16 cellular contexts compared by ENCODE assay signal in the genomic region with DNA sequence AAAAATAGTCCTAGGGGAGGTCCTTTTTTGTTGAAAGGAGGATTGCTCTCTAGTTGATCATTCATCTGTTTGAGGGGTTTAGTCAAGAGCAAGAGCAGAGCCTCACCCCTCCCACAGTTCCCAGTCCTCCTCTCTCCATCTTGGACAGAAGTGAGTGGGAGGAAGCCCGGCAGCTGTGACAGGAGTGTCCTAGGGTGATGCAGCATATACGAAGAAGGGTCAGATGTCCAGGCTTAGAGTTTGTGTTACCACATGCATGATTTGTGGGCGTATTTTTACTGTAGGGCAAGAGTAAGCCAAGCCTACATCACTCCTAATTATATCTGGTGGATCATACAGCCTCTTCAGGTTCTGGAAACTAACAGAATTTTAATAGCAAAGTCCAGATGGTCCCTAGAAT. TPM values are rescaled to one million over a fixed set of nuclear protein-coding genes. Genes with fewer than 3 reads are reported as not detected.
DNase-seq lines count a peak whose midpoint lies in the region; ATAC-seq and TF ChIP-seq lines count a peak whose summit lies in the region.
"Had no signal": no experiment of that assay in that cellular context is flagged by ENCODE, and none has a peak within 500 bp of the region (broad histone marks: within the 10 kb centered on the region; RNA-seq: fewer than 3 reads in every experiment).

No MANE protein-coding gene starts in this region.

- peaks cover 94% of the 10 kb centered on the region for H3K4me1 ChIP-seq in vagina

- DNase-seq in activated T-cell treated with anti-CD3 and anti-CD28 coated beads, Interleukin-2, amount 50 U/mL, for 72 hours = no peak
- DNase-seq in activated T-cell treated with anti-CD3 and anti-CD28 coated beads, Interleukin-2, amount 50 U/mL, for 48 hours = no peak
- no peak for DNase-seq in vagina (ENCODE audit: extremely low spot score in 2 of 2)
- no peak for DNase-seq in GM10266 (ENCODE audit: extremely low spot score)
- no peak for DNase-seq in effector CD8-positive, alpha-beta T cell (lab: John Stamatoyannopoulos, UW)
- DNase-seq: activated CD8-positive, alpha-beta T cell treated with anti-CD3 and anti-CD28 coated beads, Interleukin-2, amount 10 ng/mL, durations not matched to agents 7 days and 5 days; amygdala; CD8-positive, alpha-beta memory T cell; NCI-H1048; NCI-H2107; small intestine had no signal

- no peaks in the 10 kb centered on the region for H3K36me3 Mint-ChIP-seq in activated T-cell treated with anti-CD3 and anti-CD28 coated beads, Interleukin-2, amount 50 U/mL, for 72 hours (ENCODE audit: insufficient read depth in 2 of 2)
- no peaks in the 10 kb centered on the region for H3K36me3 Mint-ChIP-seq in dendritic cell treated with granulocyte-macrophage colony-stimulating factor and Interleukin-4, amounts not matched to agents 40 ng/mL and 50 ng/mL, for 4 days (ENCODE audit: low read depth)
- H3K36me3 Mint-ChIP-seq in nephron (ENCODE audit: low read depth) = no peaks in the 10 kb centered on the region

- no peaks in the 10 kb centered on the region for H3K9me3 Mint-ChIP-seq in activated T-cell treated with anti-CD3 and anti-CD28 coated beads, Interleukin-2, amount 50 U/mL, for 72 hours
- no peaks in the 10 kb centered on the region for H3K9me3 Mint-ChIP-seq in dendritic cell treated with granulocyte-macrophage colony-stimulating factor and Interleukin-4, amounts not matched to agents 40 ng/mL and 50 ng/mL, for 4 days
- no peaks in the 10 kb centered on the region for H3K9me3 Mint-ChIP-seq in nephron
- H3K9me3 Mint-ChIP-seq: CD8-positive, alpha-beta memory T cell; type B pancreatic cell had no signal

- H3K36me3 ChIP-seq in vagina = no peaks in the 10 kb centered on the region

- intact Hi-C loops in dendritic cell treated with granulocyte-macrophage colony-stimulating factor and Interleukin-4, amounts not matched to agents 40 ng/mL and 50 ng/mL, for 4 days (cut with micrococcal nuclease) = loop anchor here (10.0 kb wide), 1 partner anchor 512 kb away; no protein-coding TSS in a partner anchor
- intact Hi-C loops in vagina (cut with DNase I) = no loop called here

- H3K27ac ChIP-seq in vagina = peak overlapping the region; percentile 69
- H3K27ac ChIP-seq: A549 had no signal

- no peak for TF ChIP-seq CTCF in nephron (IDR thresholded peaks at IDR 0.05; ENCODE audit: unreplicated experiment in 3 of 3)
- no peak for TF ChIP-seq CTCF in vagina (IDR thresholded peaks at IDR 0.05)
- TF ChIP-seq CTCF in GM10266 (IDR thresholded peaks at IDR 0.05; ENCODE audit: control insufficient read depth, insufficient read depth, low read depth, missing control alignments) = no peak

- H3K4me3 Mint-ChIP-seq in activated T-cell treated with anti-CD3 and anti-CD28 coated beads, Interleukin-2, amount 50 U/mL, for 72 hours = no peak overlapping the region
- H3K4me3 Mint-ChIP-seq in dendritic cell treated with granulocyte-macrophage colony-stimulating factor and Interleukin-4, amounts not matched to agents 40 ng/mL and 50 ng/mL, for 4 days = no peak overlapping the region
- H3K4me3 Mint-ChIP-seq in nephron = peak overlapping the region in 1 of 3 experiments; percentile 68
- H3K4me3 Mint-ChIP-seq: activated CD8-positive, alpha-beta T cell treated with anti-CD3 and anti-CD28 coated beads, Interleukin-2, amount 10 ng/mL, durations not matched to agents 7 days and 5 days; CD8-positive, alpha-beta memory T cell; type B pancreatic cell had no signal

- H3K27me3 Mint-ChIP-seq in activated T-cell treated with anti-CD3 and anti-CD28 coated beads, Interleukin-2, amount 50 U/mL, for 72 hours (ENCODE audit: low read depth) = no peaks in the 10 kb centered on the region
- no peaks in the 10 kb centered on the region for H3K27me3 Mint-ChIP-seq in dendritic cell treated with granulocyte-macrophage colony-stimulating factor and Interleukin-4, amounts not matched to agents 40 ng/mL and 50 ng/mL, for 4 days
- H3K27me3 Mint-ChIP-seq in nephron (ENCODE audit: low read depth) = no peaks in the 10 kb centered on the region
- H3K27me3 Mint-ChIP-seq: CD8-positive, alpha-beta memory T cell; type B pancreatic cell had no signal

- H3K9me3 ChIP-seq in vagina = no peaks in the 10 kb centered on the region
- H3K9me3 ChIP-seq: A549 had no signal

- H3K27me3 ChIP-seq in vagina = no peaks in the 10 kb centered on the region

- no peak for ATAC-seq in activated T-cell treated with anti-CD3 and anti-CD28 coated beads, Interleukin-2, amount 50 U/mL, for 72 hours (replicated peaks in 1 of 2)
- ATAC-seq in GM21825 (IDR thresholded peaks at IDR 0.05; ENCODE audit: unreplicated experiment) = no peak
- ATAC-seq: A549; activated CD8-positive, alpha-beta T cell treated with anti-CD3 and anti-CD28 coated beads, Interleukin-2, amount 10 ng/mL, durations not matched to agents 7 days and 5 days had no signal

- no peak overlapping the region for H3K4me3 ChIP-seq in vagina
- H3K4me3 ChIP-seq: A549 had no signal

- no peak for TF ChIP-seq POLR2A in vagina (IDR thresholded peaks at IDR 0.05)

- peaks cover 46% of the 10 kb centered on the region for H3K4me1 Mint-ChIP-seq in activated T-cell treated with anti-CD3 and anti-CD28 coated beads, Interleukin-2, amount 50 U/mL, for 72 hours (ENCODE audit: low read depth)
- H3K4me1 Mint-ChIP-seq in dendritic cell treated with granulocyte-macrophage colony-stimulating factor and Interleukin-4, amounts not matched to agents 40 ng/mL and 50 ng/mL, for 4 days (ENCODE audit: low read depth) = peaks cover 60% of the 10 kb centered on the region
- peaks cover 65% of the 10 kb centered on the region for H3K4me1 Mint-ChIP-seq in nephron

- peak overlapping the region; percentile 6 for H3K27ac Mint-ChIP-seq in activated T-cell treated with anti-CD3 and anti-CD28 coated beads, Interleukin-2, amount 50 U/mL, for 72 hours
- peak overlapping the region; percentile 98 for H3K27ac Mint-ChIP-seq in dendritic cell treated with granulocyte-macrophage colony-stimulating factor and Interleukin-4, amounts not matched to agents 40 ng/mL and 50 ng/mL, for 4 days
- H3K27ac Mint-ChIP-seq in nephron = peak overlapping the region; percentile 15 to 72 (median 31)
- H3K27ac Mint-ChIP-seq: activated CD8-positive, alpha-beta T cell treated with anti-CD3 and anti-CD28 coated beads, Interleukin-2, amount 10 ng/mL, durations not matched to agents 7 days and 5 days; type B pancreatic cell had no signal

RNA-seq across cellular contexts. Expression of gene CEP68, which starts 6.6 kb away (rescaled TPM):
- 10 to 100 TPM in 1 of 2 donors, 1 to 10 TPM in 1; 6.1 to 10.4 TPM for total RNA-seq in activated T-cell treated with anti-CD3 and anti-CD28 coated beads, Interleukin-2, amount 50 U/mL, for 72 hours
- 25.0 TPM for total RNA-seq in vagina

Comparison
In these comparisons a context has a peak if more than half of its experiments do, and no peak if none do; other contexts are left out.
1. H3K27ac Mint-ChIP-seq: peak in every context shown above with its lines; median percentile 98 in dendritic cell treated with granulocyte-macrophage colony-stimulating factor and Interleukin-4, amounts not matched to agents 40 ng/mL and 50 ng/mL, for 4 days; 31 in nephron; 6 in activated T-cell treated with anti-CD3 and anti-CD28 coated beads, Interleukin-2, amount 50 U/mL, for 72 hours.